Comparison of ENCODE assay signal across 14 cellular contexts in genomic region chr12:79766705-79767464, GRCh38.
"Had no signal": no experiment of that assay in that cellular context is flagged by ENCODE, and none has a peak within 500 bp of the region (broad histone marks: within the 10 kb centered on the region; RNA-seq: fewer than 3 reads in every experiment).

No MANE protein-coding gene starts in this region.

- H3K4me1 ChIP-seq: transverse colon had no signal

- H3K9me3 ChIP-seq: left ventricle myocardium inferior, transverse colon had no signal

- DNase-seq: activated CD4-positive, alpha-beta T cell treated with anti-CD3 and anti-CD28 coated beads for 1 hour; activated CD4-positive, alpha-beta T cell treated with anti-CD3 and anti-CD28 coated beads, Interleukin-2, amount 50 U/mL, for 4 hours; activated naive CD4-positive, alpha-beta T cell treated with anti-CD3 and anti-CD28 coated beads, Interleukin-2, amount 50 U/mL, for 16 hours; dermis blood vessel endothelial cell; hippocampal formation; left ventricle myocardium inferior; nucleus accumbens; posterior cingulate gyrus; stimulated activated CD4-positive, alpha-beta T cell treated with anti-CD3 and anti-CD28 coated beads, Interleukin-15, amount 100 ng/mL, for 24 hours; stimulated activated CD4-positive, alpha-beta T cell treated with anti-CD3 and anti-CD28 coated beads, Interleukin-4, amount 100 ng/mL, for 1 hour; stimulated activated naive CD8-positive, alpha-beta T cell treated with anti-CD3 and anti-CD28 coated beads, Interleukin-15, Interleukin-2, amounts not matched to agents 100 U/mL and 50 U/mL, for 24 hours; T-helper 1 cell; T1000; transverse colon had no signal

- H3K36me3 ChIP-seq: transverse colon had no signal

- H3K27me3 ChIP-seq: transverse colon had no signal

- H3K4me3 ChIP-seq: left ventricle myocardium inferior, transverse colon had no signal

- H3K27ac ChIP-seq: left ventricle myocardium inferior, transverse colon had no signal
